2 cellular contexts compared by ENCODE assay signal in genomic region chr13:28714651-28715050, GRCh38.
A peak's percentile ranks its signal among the peaks of the same experiment; 100 is the strongest.
TF ChIP-seq lines count a peak whose summit lies in the region.

No MANE protein-coding gene starts in this region.

TF ChIP-seq in HEK293T, 16 proteins besides CTCF, POLR2A, EP300 and RAD21:
- peak; percentile 56; the same call in 1 of the 2 replicates for TF ChIP-seq PKNOX1 (IDR thresholded peaks at IDR 0.05)
- no peak for TF ChIP-seq HDGF (IDR thresholded peaks at IDR 0.05; ENCODE audit: borderline replicate concordance)

TF ChIP-seq in K562, 482 proteins besides CTCF, POLR2A, EP300 and RAD21 (continued from another document):
- no peak for TF ChIP-seq USF2 (CRISPR knock-in tag; IDR thresholded peaks at IDR 0.05)
- TF ChIP-seq ZNF23 (CRISPR knock-in tag; IDR thresholded peaks at IDR 0.05): no peak
- TF ChIP-seq PKNOX1 (IDR thresholded peaks at IDR 0.05): peak; percentile 35; the same call in 1 of the 2 replicates
- TF ChIP-seq ZNF408 (CRISPR knock-in tag; IDR thresholded peaks at IDR 0.05; ENCODE audit: low read depth): no peak
- TF ChIP-seq HDAC2 (IDR thresholded peaks at IDR 0.05): no peak
- TF ChIP-seq MEIS2 (IDR thresholded peaks at IDR 0.05; ENCODE audit: partially characterized antibody): peak; percentile 56
- no peak for TF ChIP-seq KDM2B (CRISPR knock-in tag; IDR thresholded peaks at IDR 0.05)
